Comparison of ENCODE assay signal across 22 cellular contexts in the genomic region with DNA sequence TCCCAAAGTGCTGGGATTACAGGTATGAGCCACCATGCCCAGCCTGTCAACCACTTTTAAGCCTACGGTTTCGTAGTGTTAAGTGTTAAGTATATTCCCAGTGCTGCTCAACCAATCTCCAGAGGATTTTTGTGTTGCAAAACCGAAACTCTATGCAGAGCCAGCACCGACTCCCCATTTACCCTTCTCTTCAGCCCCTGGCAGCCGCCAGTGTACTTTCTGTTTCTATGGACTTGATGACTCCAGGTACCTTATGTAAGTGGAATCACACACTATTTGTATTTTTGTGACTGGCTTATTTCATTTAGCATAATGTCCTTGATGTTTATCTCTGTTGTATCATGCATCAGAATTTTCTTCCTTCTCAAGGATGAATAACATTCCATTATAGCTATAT. TPM values are rescaled to one million over a fixed set of nuclear protein-coding genes. Genes with fewer than 3 reads are reported as not detected.
DNase-seq lines count a peak whose midpoint lies in the region; ATAC-seq and TF ChIP-seq lines count a peak whose summit lies in the region.
"Had no signal": no experiment of that assay in that cellular context is flagged by ENCODE, and none has a peak within 500 bp of the region (broad histone marks: within the 10 kb centered on the region; RNA-seq: fewer than 3 reads in every experiment).

No MANE protein-coding gene starts in this region.

- TF ChIP-seq CTCF in hepatocyte (IDR thresholded peaks at IDR 0.05; ENCODE audit: poor library complexity) (no peak), parathyroid adenoma (IDR thresholded peaks at IDR 0.05) (no peak), upper lobe of right lung (IDR thresholded peaks at IDR 0.05) (no peak), tibial artery (IDR thresholded peaks at IDR 0.05) (no peak)

- H2AFZ ChIP-seq in hepatocyte (no peak overlapping the region), parathyroid adenoma (peak overlapping the region; percentile 36)

- no peaks in the 10 kb centered on the region for H4K20me1 ChIP-seq in hepatocyte (ENCODE audit: insufficient read depth, poor library complexity, severe bottlenecking)
- H4K20me1 ChIP-seq: BLaER1 treated with 17β-estradiol and CSF1 and Interleukin-3, amounts not matched to agents 10 nM and 100 nM had no signal

- H3K4me3 ChIP-seq in hepatocyte (peak overlapping the region; percentile 24), parathyroid adenoma (ENCODE audit: low read depth, low read length) (peak overlapping the region; percentile 18), upper lobe of right lung (no peak overlapping the region), tibial artery (no peak overlapping the region)
- H3K4me3 ChIP-seq: BLaER1 treated with 17β-estradiol and CSF1 and Interleukin-3, amounts not matched to agents 10 nM and 100 nM had no signal

- H3K27me3 ChIP-seq in hepatocyte (no peaks in the 10 kb centered on the region), parathyroid adenoma (ENCODE audit: control insufficient read depth, insufficient read depth, low read length) (no peaks in the 10 kb centered on the region), upper lobe of right lung (no peaks in the 10 kb centered on the region), tibial artery (peaks cover 0 to 13% of the 10 kb centered on the region in 2 donors)
- H3K27me3 ChIP-seq: BLaER1 treated with 17β-estradiol and CSF1 and Interleukin-3, amounts not matched to agents 10 nM and 100 nM had no signal

- peak overlapping the region; percentile 63 for H3K4me2 ChIP-seq in hepatocyte
- H3K4me2 ChIP-seq in parathyroid adenoma (ENCODE audit: low read length) = peak overlapping the region; percentile 73
- H3K4me2 ChIP-seq: BLaER1 treated with 17β-estradiol and CSF1 and Interleukin-3, amounts not matched to agents 10 nM and 100 nM had no signal

- peak overlapping the region; percentile 16 for H3K9ac ChIP-seq in parathyroid adenoma
- H3K9ac ChIP-seq: BLaER1 treated with 17β-estradiol and CSF1 and Interleukin-3, amounts not matched to agents 10 nM and 100 nM had no signal

- intact Hi-C loops in upper lobe of right lung (cut with DNase I) (no loop called here), tibial artery (cut with DNase I; ENCODE audit: low total_unique reads) (no loop called here)

- H3K9me2 ChIP-seq in hepatocyte (replicated peaks; ENCODE audit: insufficient read depth) = no peaks in the 10 kb centered on the region

- H3K27ac ChIP-seq in hepatocyte (peak overlapping the region; percentile 92), parathyroid adenoma (peak overlapping the region; percentile 98), upper lobe of right lung (no peak overlapping the region), tibial artery (no peak overlapping the region)
- H3K27ac ChIP-seq: BLaER1 treated with 17β-estradiol and CSF1 and Interleukin-3, amounts not matched to agents 10 nM and 100 nM had no signal

- 80% methylated on average over 5 of the region's 5 CpGs for WGBS in hepatocyte (ENCODE audit: low lambda C conversion rate, missing lambda C conversion rate)

- H3K79me2 ChIP-seq in hepatocyte (peaks cover 2% of the 10 kb centered on the region), parathyroid adenoma (peaks cover 8% of the 10 kb centered on the region)

- no peaks in the 10 kb centered on the region for H3K4me1 ChIP-seq in hepatocyte (ENCODE audit: insufficient read depth)
- peaks cover 21% of the 10 kb centered on the region for H3K4me1 ChIP-seq in parathyroid adenoma
- no peaks in the 10 kb centered on the region for H3K4me1 ChIP-seq in upper lobe of right lung
- H3K4me1 ChIP-seq in tibial artery = no peaks in the 10 kb centered on the region
- H3K4me1 ChIP-seq: BLaER1 treated with 17β-estradiol and CSF1 and Interleukin-3, amounts not matched to agents 10 nM and 100 nM had no signal

- no peaks in the 10 kb centered on the region for H3K9me3 ChIP-seq in hepatocyte (ENCODE audit: low read depth)
- no peaks in the 10 kb centered on the region for H3K9me3 ChIP-seq in parathyroid adenoma (ENCODE audit: control insufficient read depth, low read length)
- H3K9me3 ChIP-seq in upper lobe of right lung = no peaks in the 10 kb centered on the region
- no peaks in the 10 kb centered on the region for H3K9me3 ChIP-seq in tibial artery
- H3K9me3 ChIP-seq: BLaER1 treated with 17β-estradiol and CSF1 and Interleukin-3, amounts not matched to agents 10 nM and 100 nM had no signal

- H3K36me3 ChIP-seq in hepatocyte (replicated peaks; ENCODE audit: insufficient read depth, low read depth) (no peaks in the 10 kb centered on the region), parathyroid adenoma (ENCODE audit: control insufficient read depth, insufficient read depth, low read length) (no peaks in the 10 kb centered on the region), upper lobe of right lung (no peaks in the 10 kb centered on the region), tibial artery (no peaks in the 10 kb centered on the region)
- H3K36me3 ChIP-seq: BLaER1 treated with 17β-estradiol and CSF1 and Interleukin-3, amounts not matched to agents 10 nM and 100 nM had no signal

- ATAC-seq in GM19328 (IDR thresholded peaks at IDR 0.05; ENCODE audit: unreplicated experiment) (no peak), upper lobe of right lung (no peak)
- ATAC-seq: CD8-positive, alpha-beta T cell; PC-3 had no signal

- DNase-seq in RPMI8226 = peak; percentile 49
- DNase-seq in hepatocyte (ENCODE audit: low spot score) = no peak
- DNase-seq in upper lobe of right lung = no peak
- no peak for DNase-seq in tibial artery
- DNase-seq in NCI-H510A (lab: John Stamatoyannopoulos, UW) = no peak
- DNase-seq: Calu3; CD8-positive, alpha-beta T cell; DMS153; Kasumi-1; NCI-H1694; NCI-H2081 treated with DMSO at 0.1 percent for 48 hours; NCI-H2171 treated with DMSO at 0.1 percent for 48 hours; NCI-H526; PC-3; SHP77 had no signal

RNA-seq across cellular contexts. Expression of a gene that starts 1.1 kb away (rescaled TPM):
- 188 and 193 TPM in 2 replicates for total RNA-seq in hepatocyte
- polyA plus RNA-seq in hepatocyte = 75.7 and 120 TPM in 2 replicates
- total RNA-seq in upper lobe of right lung = not detected
- total RNA-seq: Calu3; CD8-positive, alpha-beta T cell; G401; H4; MCF 10A; PC-3; RPMI7951 had no signal

RNA-seq across cellular contexts. Expression of a gene that starts 26.0 kb away (rescaled TPM):
- total RNA-seq in hepatocyte = not detected in 2 replicates
- polyA plus RNA-seq in hepatocyte = not detected in 2 replicates
- total RNA-seq in upper lobe of right lung = not detected
- total RNA-seq: Calu3; CD8-positive, alpha-beta T cell; G401; H4; MCF 10A; PC-3; RPMI7951 had no signal

Comparison
In these comparisons a context has a peak if more than half of its experiments do, and no peak if none do; other contexts are left out.
1. H3K27ac ChIP-seq: peak in hepatocyte (single experiment) and parathyroid adenoma (single experiment); none in upper lobe of right lung (single experiment) and tibial artery (0 of 2).
2. H3K4me3 ChIP-seq: peak in hepatocyte (single experiment) and parathyroid adenoma (single experiment); none in upper lobe of right lung (single experiment) and tibial artery (0 of 2).
3. RNA of a gene that starts 1.1 kb away (total RNA-seq): 188 to 193 TPM in hepatocyte; not detected in upper lobe of right lung (single experiment); every median in the first group is over 100 times any median in the second.